Comparison of ENCODE assay signal across 1 cellular context in the genomic region with DNA sequence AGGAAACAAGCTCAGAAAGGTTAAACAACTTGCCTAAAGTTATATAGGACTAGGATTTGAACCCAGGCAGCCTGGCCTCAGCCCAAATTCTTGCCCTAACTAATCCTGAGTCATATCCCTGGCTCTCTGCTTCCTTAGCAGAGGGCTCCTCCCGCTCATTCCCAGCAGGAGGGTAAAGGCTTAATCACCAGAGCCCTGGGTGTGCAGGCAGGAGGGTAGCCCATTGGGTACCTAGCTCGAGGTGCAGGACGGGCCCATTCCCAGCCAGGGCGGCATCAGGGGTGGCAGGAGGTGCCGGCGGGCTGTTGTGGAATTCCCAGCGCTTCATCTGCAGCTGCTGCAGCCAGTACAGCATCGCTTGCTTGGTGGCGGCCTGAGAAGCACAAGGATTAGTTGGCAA.
TF ChIP-seq lines count a peak whose summit lies in the region.

No MANE protein-coding gene starts in this region.

TF ChIP-seq in endothelial cell of umbilical vein, 7 proteins besides CTCF, POLR2A, EP300 and RAD21 (continued from another document):
- no peak for TF ChIP-seq GATA2 (IDR thresholded peaks at IDR 0.05; ENCODE audit: insufficient read depth, insufficient read length, low read depth, low read length)
